In the genomic region with DNA sequence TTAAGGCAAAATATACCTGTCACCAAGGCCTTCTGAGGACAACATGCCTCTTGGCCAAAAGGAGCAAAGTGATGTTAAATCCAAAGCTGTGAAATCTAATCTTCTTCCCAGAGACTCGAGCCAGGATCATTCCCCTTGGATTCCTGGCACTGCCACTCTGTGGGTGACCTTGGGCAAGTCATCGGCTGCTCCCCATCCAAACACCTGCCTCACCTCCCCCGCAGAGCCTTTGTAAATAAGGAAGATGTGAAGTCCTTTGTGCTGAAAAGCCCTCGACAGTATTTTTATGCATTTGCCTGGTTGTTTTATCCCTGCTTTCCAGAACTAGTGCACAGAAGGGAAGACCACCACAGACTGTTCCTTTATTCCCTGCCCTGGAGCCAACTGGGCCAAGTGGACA, we compare ENCODE assay signal across 19 cellular contexts. TPM values are rescaled to one million over a fixed set of nuclear protein-coding genes. Genes with fewer than 3 reads are reported as not detected.
DNase-seq lines count a peak whose midpoint lies in the region; ATAC-seq and TF ChIP-seq lines count a peak whose summit lies in the region.
"Had no signal": no experiment of that assay in that cellular context is flagged by ENCODE, and none has a peak within 500 bp of the region (broad histone marks: within the 10 kb centered on the region; RNA-seq: fewer than 3 reads in every experiment).

No MANE protein-coding gene starts in this region.

- POLR2A ChIA-PET in Caco-2 (lab: Charles Lee): no interaction called here

- H3K36me3 ChIP-seq in Caco-2 (ENCODE audit: control insufficient read depth, insufficient read depth, low read length) (no peaks in the 10 kb centered on the region), osteoblast (ENCODE audit: insufficient read depth, low read length) (no peaks in the 10 kb centered on the region)

- H3K27me3 ChIP-seq in Caco-2 (replicated peaks; ENCODE audit: control insufficient read depth, insufficient read depth, low read length): no peaks in the 10 kb centered on the region
- no peaks in the 10 kb centered on the region for H3K27me3 ChIP-seq in osteoblast (ENCODE audit: insufficient read depth, low read length)
- H3K27me3 ChIP-seq: BLaER1, spleen had no signal

- no TSS peak for BruUV-seq in Caco-2 (replicated peaks; lab: Mats Ljungman, UMichigan)

- H3K79me2 ChIP-seq in osteoblast (ENCODE audit: insufficient read depth, low read length): peaks cover 98% of the 10 kb centered on the region

- H3K4me2 ChIP-seq in osteoblast (ENCODE audit: insufficient read depth, low read length): no peak overlapping the region
- H3K4me2 ChIP-seq: BLaER1 had no signal

- H3K36me3 Mint-ChIP-seq in Caco-2 (ENCODE audit: insufficient read depth, unreplicated experiment): peaks cover 32% of the 10 kb centered on the region

- H3K27ac Mint-ChIP-seq in Caco-2 (ENCODE audit: unreplicated experiment): peak overlapping the region; percentile 22
- H3K27ac Mint-ChIP-seq: activated CD8-positive, alpha-beta T cell treated with anti-CD3 and anti-CD28 coated beads, Interleukin-2, amount 10 ng/mL, durations not matched to agents 7 days and 5 days had no signal

- DNase-seq in NCI-H2107 treated with DMSO at 0.1 percent for 48 hours (lab: John Stamatoyannopoulos, UW; ENCODE audit: unreplicated experiment): peak; percentile 7
- DNase-seq in NCI-H2107 (lab: John Stamatoyannopoulos, UW): no peak
- DNase-seq in Caco-2: no peak
- peak; percentile 44 to 66 for DNase-seq in SHP77 (lab: John Stamatoyannopoulos, UW)
- DNase-seq in osteoblast (ENCODE audit: insufficient read length, low spot score, missing footprints): peak; percentile 37
- no peak for DNase-seq in sciatic nerve (ENCODE audit: low spot score)
- no peak for DNase-seq in DMS 273 (lab: John Stamatoyannopoulos, UW; ENCODE audit: unreplicated experiment)
- DNase-seq: activated CD4-positive, CD25-positive, alpha-beta regulatory T cell treated with anti-CD3 and anti-CD28 coated beads, Interleukin-2, amount 50 U/mL, for 72 hours; activated CD8-positive, alpha-beta T cell treated with anti-CD3 and anti-CD28 coated beads, Interleukin-2, amount 10 ng/mL, durations not matched to agents 7 days and 5 days; activated naive CD4-positive, alpha-beta T cell treated with Interleukin-2 at 50 U/mL for 16 hours; activated T-cell treated with anti-CD3 and anti-CD28 coated beads, Interleukin-2, amount 50 U/mL, for 1 hour; NCI-H510A; RPMI8226; spleen had no signal

- peaks cover 20% of the 10 kb centered on the region for H3K4me1 Mint-ChIP-seq in Caco-2 (ENCODE audit: low read depth, unreplicated experiment)

- ATAC-seq in HG03460 (IDR thresholded peaks at IDR 0.05; ENCODE audit: unreplicated experiment): no peak
- ATAC-seq in sciatic nerve: no peak
- ATAC-seq: activated CD8-positive, alpha-beta T cell treated with anti-CD3 and anti-CD28 coated beads, Interleukin-2, amount 10 ng/mL, durations not matched to agents 7 days and 5 days; HCT116 had no signal

- TF ChIP-seq CTCF in Caco-2 (IDR thresholded peaks at IDR 0.05; ENCODE audit: insufficient read depth in 1 of 2, low read depth in 1 of 2, low read length in 1 of 2, severe bottlenecking in 1 of 2, unreplicated experiment in 1 of 2): no peak
- no peak for TF ChIP-seq CTCF in osteoblast (IDR thresholded peaks at IDR 0.05; ENCODE audit: extremely low read depth, low read depth, low read length)

- no peaks in the 10 kb centered on the region for H3K27me3 Mint-ChIP-seq in Caco-2 (ENCODE audit: insufficient read depth, unreplicated experiment)

- no peaks in the 10 kb centered on the region for H3K4me1 ChIP-seq in Caco-2
- H3K4me1 ChIP-seq in osteoblast (ENCODE audit: insufficient read depth, low read length): no peaks in the 10 kb centered on the region

- peaks cover 82% of the 10 kb centered on the region for H4K20me1 ChIP-seq in osteoblast (ENCODE audit: insufficient read depth, low read length)

- intact Hi-C loops in Caco-2 (cut with micrococcal nuclease; ENCODE audit: unreplicated experiment): no loop called here
- intact Hi-C loops in sciatic nerve (cut with DNase I): no loop called here

- no peak overlapping the region for H3K4me3 ChIP-seq in Caco-2 (ENCODE audit: low read depth, low read length)
- no peak overlapping the region for H3K4me3 ChIP-seq in osteoblast (ENCODE audit: insufficient read depth, low read length)
- H3K4me3 ChIP-seq: BLaER1, coronary artery, spleen had no signal

- CTCF ChIA-PET in Caco-2 (lab: Charles Lee): no interaction called here

- no peak overlapping the region for H3K4me3 Mint-ChIP-seq in Caco-2 (ENCODE audit: unreplicated experiment)
- H3K4me3 Mint-ChIP-seq: activated CD8-positive, alpha-beta T cell treated with anti-CD3 and anti-CD28 coated beads, Interleukin-2, amount 10 ng/mL, durations not matched to agents 7 days and 5 days; nephron had no signal

- no peaks in the 10 kb centered on the region for H3K9me3 ChIP-seq in Caco-2
- H3K9me3 ChIP-seq in osteoblast (ENCODE audit: low read depth, low read length): no peaks in the 10 kb centered on the region
- H3K9me3 ChIP-seq: BLaER1, spleen had no signal

- H2AFZ ChIP-seq in osteoblast (ENCODE audit: low read length): no peak overlapping the region

- no peak overlapping the region for H3K27ac ChIP-seq in osteoblast (ENCODE audit: low read depth, low read length)
- H3K27ac ChIP-seq: BLaER1, coronary artery had no signal

- no peaks in the 10 kb centered on the region for H3K9me3 Mint-ChIP-seq in Caco-2 (ENCODE audit: unreplicated experiment)
- H3K9me3 Mint-ChIP-seq: nephron had no signal

RNA-seq across cellular contexts. Expression of a gene that starts 5.4 kb away (rescaled TPM):
- total RNA-seq in Caco-2 (2022) (1.7 and 2.0 TPM in 2 replicates), osteoblast (2.5 and 5.3 TPM in 2 replicates), sciatic nerve (16.7 TPM)

RNA-seq across cellular contexts. Expression of a gene that starts 16.8 kb away (rescaled TPM):
- 63.8 and 70.1 TPM in 2 replicates for total RNA-seq in Caco-2 (2022)
- 164 and 171 TPM in 2 replicates for total RNA-seq in osteoblast
- 720 TPM for total RNA-seq in sciatic nerve

Comparison
In these comparisons a context has a peak if more than half of its experiments do, and no peak if none do; other contexts are left out.
1. DNase-seq: peak in NCI-H2107 treated with DMSO at 0.1 percent for 48 hours (single experiment), SHP77 (2 of 2) and osteoblast (single experiment); none in NCI-H2107 (single experiment), Caco-2 (0 of 2), sciatic nerve (single experiment) and DMS 273 (single experiment).